Comparison of ENCODE assay signal across 1 cellular context in genomic region chr6:162727347-162728176, GRCh38.
TF ChIP-seq lines count a peak whose summit lies in the region.

PACRG (plus strand) TSS chr6:162727974.
PRKN (minus strand) TSS chr6:162727766.

TF ChIP-seq in HepG2, 621 proteins besides CTCF, POLR2A, EP300 and RAD21 (continued from another document and continues in another):
- TF ChIP-seq ATF6 (CRISPR knock-in tag; conservative IDR thresholded peaks at IDR 0.05) (no peak), SNAPC4 (CRISPR knock-in tag; IDR thresholded peaks at IDR 0.05) (0 out of 2 replicates have a peak, but pooled peaks have one; percentile 31), ZNF253 (CRISPR knock-in tag; IDR thresholded peaks at IDR 0.05; ENCODE audit: borderline replicate concordance) (peak; percentile 83; the same call in 1 of the 2 replicates), NFYC (CRISPR knock-in tag; IDR thresholded peaks at IDR 0.05) (no peak), SP1 (IDR thresholded peaks at IDR 0.05) (no peak), SP1 (CRISPR knock-in tag; IDR thresholded peaks at IDR 0.05) (peak; percentile 87), RNF2 (conservative IDR thresholded peaks at IDR 0.05; ENCODE audit: low read depth) (no peak; the same call in 1 of the 2 replicates), U2AF1 (optimal IDR thresholded peaks at IDR 0.05; ENCODE audit: low read depth, low read length) (no peak), MYPOP (CRISPR knock-in tag; IDR thresholded peaks at IDR 0.05) (peak; percentile 79; the same call in 1 of the 2 replicates), ZBTB4 (CRISPR knock-in tag; IDR thresholded peaks at IDR 0.05; ENCODE audit: borderline replicate concordance) (0 out of 2 replicates have a peak, but pooled peaks have one; percentile 34), TIGD3 (CRISPR knock-in tag; IDR thresholded peaks at IDR 0.05; ENCODE audit: borderline replicate concordance) (no peak), SKIL (CRISPR knock-in tag; IDR thresholded peaks at IDR 0.05; ENCODE audit: borderline replicate concordance) (no peak), BCL6 (CRISPR knock-in tag; IDR thresholded peaks at IDR 0.05) (no peak), ZNF772 (CRISPR knock-in tag; IDR thresholded peaks at IDR 0.05) (peak; percentile 94), AGO2 (optimal IDR thresholded peaks at IDR 0.05; ENCODE audit: low read depth, low read length) (no peak), ZNF816 (CRISPR knock-in tag; IDR thresholded peaks at IDR 0.05; ENCODE audit: borderline replicate concordance) (0 out of 2 replicates have a peak, but pooled peaks have one; percentile 75), TCF7 (IDR thresholded peaks at IDR 0.05; ENCODE audit: low read depth) (peak; percentile 9; the same call in 1 of the 2 replicates), NR2C2 (CRISPR knock-in tag; IDR thresholded peaks at IDR 0.05; ENCODE audit: borderline replicate concordance) (peak; percentile 83), MTA1 (CRISPR knock-in tag; IDR thresholded peaks at IDR 0.05; ENCODE audit: borderline replicate concordance) (peak; percentile 32; the same call in 1 of the 2 replicates), POLR2G (IDR thresholded peaks at IDR 0.05; ENCODE audit: low read depth, low read length) (peak; percentile 76), ZNF468 (CRISPR knock-in tag; IDR thresholded peaks at IDR 0.05) (peak; percentile 86; the same call in 1 of the 2 replicates), ZNF75D (CRISPR knock-in tag; IDR thresholded peaks at IDR 0.05; ENCODE audit: borderline replicate concordance) (no peak), ZBTB34 (CRISPR knock-in tag; IDR thresholded peaks at IDR 0.05) (0 out of 2 replicates have a peak, but pooled peaks have one; percentile 17), RORA (CRISPR knock-in tag; IDR thresholded peaks at IDR 0.05) (no peak), ZNF318 (CRISPR knock-in tag; IDR thresholded peaks at IDR 0.05) (peak; percentile 56; the same call in 1 of the 2 replicates), ZNF251 (CRISPR knock-in tag; IDR thresholded peaks at IDR 0.05) (no peak)
